ENCODE assay signal across 7 cellular contexts in genomic region chr16:54772400-54772799, GRCh38.
"Had no signal": no experiment of that assay in that cellular context is flagged by ENCODE, and none has a peak within 500 bp of the region (broad histone marks: within the 10 kb centered on the region; RNA-seq: fewer than 3 reads in every experiment).

No MANE protein-coding gene starts in this region.

- H3K4me3 Mint-ChIP-seq: IgD-negative memory B cell had no signal

- ATAC-seq: K562 had no signal

- H3K4me1 Mint-ChIP-seq: IgD-negative memory B cell had no signal

- H3K27ac ChIP-seq: HL-60 had no signal

- H3K27ac Mint-ChIP-seq: IgD-negative memory B cell had no signal

- H3K36me3 Mint-ChIP-seq: IgD-negative memory B cell had no signal

- FAIRE-seq: HTR-8/SVneo, K562 had no signal

- DNase-seq: IMR-90, KBM-7, KG1 had no signal

- H3K27me3 Mint-ChIP-seq: IgD-negative memory B cell had no signal

- H3K4me3 ChIP-seq: K562 had no signal
